Comparison of ENCODE assay signal across 9 cellular contexts in genomic region chr3:11060500-11061251, GRCh38.
DNase-seq lines count a peak whose midpoint lies in the region; ATAC-seq, FAIRE-seq and TF ChIP-seq lines count a peak whose summit lies in the region.
"Had no signal": no experiment of that assay in that cellular context is flagged by ENCODE, and none has a peak within 500 bp of the region (broad histone marks: within the 10 kb centered on the region; RNA-seq: fewer than 3 reads in every experiment).

No MANE protein-coding gene starts in this region.

- no peak for TF ChIP-seq EP300 in ovary (IDR thresholded peaks at IDR 0.05)

- TF ChIP-seq CTCF in HFFc6 (IDR thresholded peaks at IDR 0.05) (peak; percentile 99), Panc1 (IDR thresholded peaks at IDR 0.05) (peak; percentile 89), ovary (IDR thresholded peaks at IDR 0.05) (peak; percentile 86 to 92 (median 86))

- H3K4me1 ChIP-seq in Panc1 (ENCODE audit: control insufficient read depth, insufficient read depth, low read length), result no peaks in the 10 kb centered on the region
- H3K4me1 ChIP-seq in ovary (ENCODE audit: insufficient read depth), result peaks cover 2% of the 10 kb centered on the region

- no peak overlapping the region for H3K4me3 Mint-ChIP-seq in HFFc6

- TF ChIP-seq POLR2A in ovary (IDR thresholded peaks at IDR 0.05), result no peak

- BruUV-seq in Panc1 (replicated peaks; lab: Mats Ljungman, UMichigan), result no TSS peak

- H3K27ac ChIP-seq in Panc1 (ENCODE audit: low read length), result no peak overlapping the region
- H3K27ac ChIP-seq in ovary, result no peak overlapping the region

- POLR2A ChIA-PET in Panc1 (lab: Charles Lee), result no interaction called here

- FAIRE-seq in urothelium cell line (lab: Jason Lieb, UNC), result no peak
- FAIRE-seq: TTC549 had no signal

- no peaks in the 10 kb centered on the region for H3K36me3 ChIP-seq in Panc1 (ENCODE audit: control insufficient read depth, insufficient read depth, low read length)
- no peaks in the 10 kb centered on the region for H3K36me3 ChIP-seq in ovary

- 8 to 12% (median 11%) methylated on average over 24 to 35 of the region's 35 CpGs for WGBS in ovary, 3 donors

- peak overlapping the region; percentile 43 to 65 for H3K4me3 ChIP-seq in Panc1 (ENCODE audit: low read depth in 2 of 2, low read length in 2 of 2)
- H3K4me3 ChIP-seq in ovary, result no peak overlapping the region

- peaks cover 4% of the 10 kb centered on the region for H3K27me3 Mint-ChIP-seq in HFFc6 (ENCODE audit: insufficient read depth)

- CTCF ChIA-PET in Panc1 (lab: Charles Lee), result interaction anchor here (0.6 to 2.0 kb wide), 9 partner anchors 17 to 680 kb away, joined by 3 to 10 read pairs (median 4); no protein-coding TSS in a partner anchor

- no peaks in the 10 kb centered on the region; the same call in 1 of the 2 replicates for H3K27me3 ChIP-seq in Panc1 (ENCODE audit: control insufficient read depth, insufficient read depth, low read length)
- no peaks in the 10 kb centered on the region for H3K27me3 ChIP-seq in ovary

- intact Hi-C loops in Panc1 (cut with micrococcal nuclease; ENCODE audit: unreplicated experiment) (loop anchor here (10.0 kb wide), 2 partner anchors 134 to 274 kb away; no protein-coding TSS in a partner anchor), Right ventricle myocardium superior (cut with DNase I) (loop anchor here (5.0 to 10.0 kb wide), 2 partner anchors 274 to 298 kb away; no protein-coding TSS in a partner anchor), ovary (cut with DNase I) (loop anchor here in 3 of 4 donors (5.0 to 10.0 kb wide), 3 partner anchors 164 to 277 kb away; no protein-coding TSS in a partner anchor)

- peak; percentile 18 for DNase-seq in CMK (ENCODE audit: low read depth)
- DNase-seq in HFFc6, result peak; percentile 13
- no peak for DNase-seq in Panc1 (ENCODE audit: low read depth, low spot score)
- peak; percentile 79 for DNase-seq in activated effector memory CD4-positive, alpha-beta T cell treated with anti-CD3 and anti-CD28 coated beads, Interleukin-2, amount 50 U/mL, for 16 hours
- peak; percentile 77 for DNase-seq in Right ventricle myocardium superior
- DNase-seq in ovary, result peak; percentile 59 to 84 (median 76)
- peak; percentile 82 for DNase-seq in urothelium cell line (ENCODE audit: low spot score)

- no peaks in the 10 kb centered on the region for H3K4me1 Mint-ChIP-seq in HFFc6 (ENCODE audit: low read depth)

- H3K9me3 ChIP-seq in Panc1 (ENCODE audit: control insufficient read depth, insufficient read depth, low read depth, low read length), result no peaks in the 10 kb centered on the region
- no peaks in the 10 kb centered on the region for H3K9me3 ChIP-seq in ovary

- H3K9me3 Mint-ChIP-seq in HFFc6, result peaks cover 23% of the 10 kb centered on the region

- no peak overlapping the region for H3K27ac Mint-ChIP-seq in HFFc6

- peaks cover 6% of the 10 kb centered on the region for H3K36me3 Mint-ChIP-seq in HFFc6 (ENCODE audit: low read depth)

- in situ Hi-C loops in Panc1 (cut with HindIII; ENCODE audit: low pct_unique_long_range_greater_than_20kb, low sequenced_read_pairs), result no loop called here

- ATAC-seq in Panc1 (peak; percentile 93), Right ventricle myocardium superior (ENCODE audit: poor library complexity) (peak; percentile 85), GM18502 (IDR thresholded peaks at IDR 0.05; ENCODE audit: poor library complexity, unreplicated experiment) (no peak)
